ENCODE assay signal across 15 cellular contexts in genomic region chr1:237183963-237184540, GRCh38.
"Had no signal": no experiment of that assay in that cellular context is flagged by ENCODE, and none has a peak within 500 bp of the region (broad histone marks: within the 10 kb centered on the region; RNA-seq: fewer than 3 reads in every experiment).

No MANE protein-coding gene starts in this region.

- H3K36me3 ChIP-seq: gastrocnemius medialis, thyroid gland, uterus had no signal

- H3K27me3 ChIP-seq: dorsolateral prefrontal cortex, gastrocnemius medialis, heart left ventricle, thyroid gland, uterus had no signal

- DNase-seq: activated CD4-positive, alpha-beta T cell treated with anti-CD3 and anti-CD28 coated beads, Interleukin-2, amount 50 U/mL, for 48 hours; activated naive CD4-positive, alpha-beta T cell treated with anti-CD3 and anti-CD28 coated beads, Interleukin-2, amount 50 U/mL, for 16 hours; activated T-cell treated with anti-CD3 and anti-CD28 coated beads, Interleukin-2, amount 50 U/mL, for 1 hour; dorsolateral prefrontal cortex; erythroblast; gastrocnemius medialis; heart left ventricle; kidney; nephron progenitor cell; psoas muscle; stimulated activated CD4-positive, alpha-beta T cell treated with anti-CD3 and anti-CD28 coated beads, Interleukin-1b, Interleukin-23, amount 100 ng/mL, for 48 hours; T-helper 1 cell; T1000; thyroid gland; uterus had no signal

- H3K9me3 Mint-ChIP-seq: nephron progenitor cell had no signal

- H3K4me3 ChIP-seq: dorsolateral prefrontal cortex, gastrocnemius medialis, heart left ventricle, psoas muscle, thyroid gland, uterus had no signal

- H3K4me1 ChIP-seq: gastrocnemius medialis, psoas muscle, uterus had no signal

- ATAC-seq: gastrocnemius medialis, psoas muscle had no signal

- H3K9me3 ChIP-seq: gastrocnemius medialis, heart left ventricle, psoas muscle, thyroid gland, uterus had no signal

- H3K27ac ChIP-seq: gastrocnemius medialis, psoas muscle, thyroid gland, uterus had no signal

- H3K27ac Mint-ChIP-seq: nephron progenitor cell had no signal

- H3K4me3 Mint-ChIP-seq: nephron progenitor cell had no signal
